In the genomic region with DNA sequence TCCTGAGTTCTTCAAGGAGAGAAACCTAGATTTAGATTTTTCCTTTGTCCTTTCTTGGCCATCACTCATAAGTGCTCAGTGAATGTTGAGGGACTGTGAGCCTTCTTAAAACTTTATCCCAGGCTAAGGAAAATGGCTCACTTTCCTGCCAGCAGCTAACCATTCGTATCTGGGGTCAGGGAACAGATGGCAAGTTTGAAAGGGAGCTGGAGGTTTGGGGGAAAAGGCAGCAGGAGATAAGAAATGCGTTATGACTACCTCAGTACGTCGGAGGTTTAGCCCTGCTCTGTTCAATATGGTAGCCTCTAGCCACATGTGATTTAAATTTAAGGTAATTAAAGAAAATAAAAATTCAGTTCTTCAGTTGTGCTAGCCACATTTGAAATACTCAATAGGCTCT, we compare ENCODE assay signal across 1 cellular context.
TF ChIP-seq lines count a peak whose summit lies in the region.

No MANE protein-coding gene starts in this region.

TF ChIP-seq in K562, 482 proteins besides CTCF, POLR2A, EP300 and RAD21 (continues in another document):
- TF ChIP-seq SRSF3 (IDR thresholded peaks at IDR 0.05; ENCODE audit: insufficient read depth, low read length) (no peak), MEF2D (tag; conservative IDR thresholded peaks at IDR 0.05; ENCODE audit: low read depth) (no peak), TCFL5 (CRISPR knock-in tag; conservative IDR thresholded peaks at IDR 0.05) (no peak), ETV1 (tag; conservative IDR thresholded peaks at IDR 0.05; ENCODE audit: low read depth) (no peak), ZNF79 (CRISPR knock-in tag; IDR thresholded peaks at IDR 0.05; ENCODE audit: low read depth) (no peak), ZNF77 (CRISPR knock-in tag; IDR thresholded peaks at IDR 0.05) (no peak), SETDB1 (IDR thresholded peaks at IDR 0.05; ENCODE audit: low read length) (no peak), HOXB6 (CRISPR knock-in tag; IDR thresholded peaks at IDR 0.05; ENCODE audit: borderline replicate concordance) (no peak), SRSF1 (IDR thresholded peaks at IDR 0.05; ENCODE audit: low read depth, low read length) (no peak), NFIC (IDR thresholded peaks at IDR 0.05) (peak; percentile 76), NRF1 (conservative IDR thresholded peaks at IDR 0.05 in 1 of 2, IDR thresholded peaks at IDR 0.05 in 1 of 2) (no peak), MYC (IDR thresholded peaks at IDR 0.05; ENCODE audit: low read depth, low read length) (no peak), MYC (CRISPR knock-in tag; IDR thresholded peaks at IDR 0.05; ENCODE audit: borderline replicate concordance, low read depth) (no peak), BRD9 (IDR thresholded peaks at IDR 0.05; ENCODE audit: low read depth, partially characterized antibody) (no peak), HNRNPLL (IDR thresholded peaks at IDR 0.05; ENCODE audit: low read depth, low read length, poor library complexity, severe bottlenecking) (no peak), MAFF (IDR thresholded peaks at IDR 0.05; ENCODE audit: low read length) (no peak), ZNF347 (CRISPR knock-in tag; IDR thresholded peaks at IDR 0.05; ENCODE audit: low read depth) (no peak), DMBX1 (CRISPR knock-in tag; IDR thresholded peaks at IDR 0.05; ENCODE audit: borderline replicate concordance) (no peak), ARID1B (IDR thresholded peaks at IDR 0.05) (peak; percentile 93), HDAC2 (IDR thresholded peaks at IDR 0.05) (0 out of 2 replicates have a peak, but pooled peaks have one; percentile 41), PHF21A (IDR thresholded peaks at IDR 0.05; ENCODE audit: borderline replicate concordance, low read depth) (no peak), CHD2 (IDR thresholded peaks at IDR 0.05; ENCODE audit: low read depth, low read length) (no peak), MYBL2 (IDR thresholded peaks at IDR 0.05; ENCODE audit: low read depth) (peak; percentile 79), MYBL2 (CRISPR knock-in tag; IDR thresholded peaks at IDR 0.05; ENCODE audit: borderline replicate concordance) (no peak), EGR1 (conservative IDR thresholded peaks at IDR 0.05) (no peak), HDAC3 (IDR thresholded peaks at IDR 0.05; ENCODE audit: borderline replicate concordance, partially characterized antibody) (peak; percentile 30), MEF2A (IDR thresholded peaks at IDR 0.05; ENCODE audit: control insufficient read depth, low read depth, low read length) (no peak), CREM (IDR thresholded peaks at IDR 0.05; ENCODE audit: low read depth) (peak; percentile 51; the same call in 1 of the 2 replicates), ZNF644 (tag; IDR thresholded peaks at IDR 0.05; ENCODE audit: low read depth) (no peak), NCOR1 (IDR thresholded peaks at IDR 0.05) (peak; percentile 90), CBX3 (IDR thresholded peaks at IDR 0.05; ENCODE audit: borderline replicate concordance in 1 of 2, low read length in 2 of 2) (peak in 1 of 2 experiments; percentile 82; a peak in 1 of 3 replicates), CXXC5 (CRISPR knock-in tag; IDR thresholded peaks at IDR 0.05) (peak; percentile 85), ESRRB (CRISPR knock-in tag; IDR thresholded peaks at IDR 0.05; ENCODE audit: borderline replicate concordance) (no peak), RBM22 (IDR thresholded peaks at IDR 0.05; ENCODE audit: low read depth, low read length, poor library complexity, severe bottlenecking) (no peak), TGIF2 (CRISPR knock-in tag; IDR thresholded peaks at IDR 0.05) (no peak), PHTF2 (CRISPR knock-in tag; IDR thresholded peaks at IDR 0.05) (no peak), ZNF232 (CRISPR knock-in tag; IDR thresholded peaks at IDR 0.05) (no peak), BMI1 (IDR thresholded peaks at IDR 0.05; ENCODE audit: low read length) (no peak), PRMT5 (CRISPR knock-in tag; IDR thresholded peaks at IDR 0.05) (no peak), ZNF124 (CRISPR knock-in tag; IDR thresholded peaks at IDR 0.05) (no peak), ZNF143 (CRISPR knock-in tag; IDR thresholded peaks at IDR 0.05) (no peak), NUFIP1 (IDR thresholded peaks at IDR 0.05; ENCODE audit: partially characterized antibody) (no peak), SRF (CRISPR knock-in tag; IDR thresholded peaks at IDR 0.05) (no peak), ZFP36 (IDR thresholded peaks at IDR 0.05; ENCODE audit: low read depth, low read length, partially characterized antibody) (no peak), ZNF184 (CRISPR knock-in tag; IDR thresholded peaks at IDR 0.05) (no peak), TSC22D4 (tag; IDR thresholded peaks at IDR 0.05) (no peak), HDAC8 (tag; IDR thresholded peaks at IDR 0.05) (no peak), RBM25 (IDR thresholded peaks at IDR 0.05; ENCODE audit: low read depth, low read length, severe bottlenecking) (no peak), JUND (IDR thresholded peaks at IDR 0.05; ENCODE audit: borderline replicate concordance, low read depth, low read length) (peak; percentile 25; the same call in 1 of the 2 replicates), JUND (tag; IDR thresholded peaks at IDR 0.05; ENCODE audit: borderline replicate concordance, low read depth, low read length) (no peak), SAFB (IDR thresholded peaks at IDR 0.05; ENCODE audit: borderline replicate concordance, low read depth, low read length) (no peak), ETV5 (CRISPR knock-in tag; IDR thresholded peaks at IDR 0.05; ENCODE audit: low read depth) (no peak), HDAC6 (IDR thresholded peaks at IDR 0.05; ENCODE audit: low read depth, low read length) (no peak), ZNF263 (CRISPR knock-in tag; IDR thresholded peaks at IDR 0.05; ENCODE audit: borderline replicate concordance) (no peak), FOXJ2 (tag; IDR thresholded peaks at IDR 0.05) (no peak), ZKSCAN1 (IDR thresholded peaks at IDR 0.05; ENCODE audit: low read depth, low read length) (no peak)
- TF ChIP-seq, protein P1, sequence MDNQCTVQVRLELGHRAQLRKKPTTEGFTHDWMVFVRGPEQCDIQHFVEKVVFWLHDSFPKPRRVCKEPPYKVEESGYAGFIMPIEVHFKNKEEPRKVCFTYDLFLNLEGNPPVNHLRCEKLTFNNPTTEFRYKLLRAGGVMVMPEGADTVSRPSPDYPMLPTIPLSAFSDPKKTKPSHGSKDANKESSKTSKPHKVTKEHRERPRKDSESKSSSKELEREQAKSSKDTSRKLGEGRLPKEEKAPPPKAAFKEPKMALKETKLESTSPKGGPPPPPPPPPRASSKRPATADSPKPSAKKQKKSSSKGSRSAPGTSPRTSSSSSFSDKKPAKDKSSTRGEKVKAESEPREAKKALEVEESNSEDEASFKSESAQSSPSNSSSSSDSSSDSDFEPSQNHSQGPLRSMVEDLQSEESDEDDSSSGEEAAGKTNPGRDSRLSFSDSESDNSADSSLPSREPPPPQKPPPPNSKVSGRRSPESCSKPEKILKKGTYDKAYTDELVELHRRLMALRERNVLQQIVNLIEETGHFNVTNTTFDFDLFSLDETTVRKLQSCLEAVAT (IDR thresholded peaks at IDR 0.05), result no peak
- TF ChIP-seq, protein P2, sequence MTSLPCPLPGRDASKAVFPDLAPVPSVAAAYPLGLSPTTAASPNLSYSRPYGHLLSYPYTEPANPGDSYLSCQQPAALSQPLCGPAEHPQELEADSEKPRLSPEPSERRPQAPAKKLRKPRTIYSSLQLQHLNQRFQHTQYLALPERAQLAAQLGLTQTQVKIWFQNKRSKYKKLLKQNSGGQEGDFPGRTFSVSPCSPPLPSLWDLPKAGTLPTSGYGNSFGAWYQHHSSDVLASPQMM (CRISPR knock-in tag; IDR thresholded peaks at IDR 0.05), result no peak
- TF ChIP-seq, protein P3, sequence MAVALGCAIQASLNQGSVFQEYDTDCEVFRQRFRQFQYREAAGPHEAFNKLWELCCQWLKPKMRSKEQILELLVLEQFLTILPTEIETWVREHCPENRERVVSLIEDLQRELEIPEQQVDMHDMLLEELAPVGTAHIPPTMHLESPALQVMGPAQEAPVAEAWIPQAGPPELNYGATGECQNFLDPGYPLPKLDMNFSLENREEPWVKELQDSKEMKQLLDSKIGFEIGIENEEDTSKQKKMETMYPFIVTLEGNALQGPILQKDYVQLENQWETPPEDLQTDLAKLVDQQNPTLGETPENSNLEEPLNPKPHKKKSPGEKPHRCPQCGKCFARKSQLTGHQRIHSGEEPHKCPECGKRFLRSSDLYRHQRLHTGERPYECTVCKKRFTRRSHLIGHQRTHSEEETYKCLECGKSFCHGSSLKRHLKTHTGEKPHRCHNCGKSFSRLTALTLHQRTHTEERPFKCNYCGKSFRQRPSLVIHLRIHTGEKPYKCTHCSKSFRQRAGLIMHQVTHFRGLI (CRISPR knock-in tag; IDR thresholded peaks at IDR 0.05), result no peak
- TF ChIP-seq, protein P4, sequence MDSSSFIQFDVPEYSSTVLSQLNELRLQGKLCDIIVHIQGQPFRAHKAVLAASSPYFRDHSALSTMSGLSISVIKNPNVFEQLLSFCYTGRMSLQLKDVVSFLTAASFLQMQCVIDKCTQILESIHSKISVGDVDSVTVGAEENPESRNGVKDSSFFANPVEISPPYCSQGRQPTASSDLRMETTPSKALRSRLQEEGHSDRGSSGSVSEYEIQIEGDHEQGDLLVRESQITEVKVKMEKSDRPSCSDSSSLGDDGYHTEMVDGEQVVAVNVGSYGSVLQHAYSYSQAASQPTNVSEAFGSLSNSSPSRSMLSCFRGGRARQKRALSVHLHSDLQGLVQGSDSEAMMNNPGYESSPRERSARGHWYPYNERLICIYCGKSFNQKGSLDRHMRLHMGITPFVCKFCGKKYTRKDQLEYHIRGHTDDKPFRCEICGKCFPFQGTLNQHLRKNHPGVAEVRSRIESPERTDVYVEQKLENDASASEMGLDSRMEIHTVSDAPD (CRISPR knock-in tag; IDR thresholded peaks at IDR 0.05), result no peak
- TF ChIP-seq, protein P5, sequence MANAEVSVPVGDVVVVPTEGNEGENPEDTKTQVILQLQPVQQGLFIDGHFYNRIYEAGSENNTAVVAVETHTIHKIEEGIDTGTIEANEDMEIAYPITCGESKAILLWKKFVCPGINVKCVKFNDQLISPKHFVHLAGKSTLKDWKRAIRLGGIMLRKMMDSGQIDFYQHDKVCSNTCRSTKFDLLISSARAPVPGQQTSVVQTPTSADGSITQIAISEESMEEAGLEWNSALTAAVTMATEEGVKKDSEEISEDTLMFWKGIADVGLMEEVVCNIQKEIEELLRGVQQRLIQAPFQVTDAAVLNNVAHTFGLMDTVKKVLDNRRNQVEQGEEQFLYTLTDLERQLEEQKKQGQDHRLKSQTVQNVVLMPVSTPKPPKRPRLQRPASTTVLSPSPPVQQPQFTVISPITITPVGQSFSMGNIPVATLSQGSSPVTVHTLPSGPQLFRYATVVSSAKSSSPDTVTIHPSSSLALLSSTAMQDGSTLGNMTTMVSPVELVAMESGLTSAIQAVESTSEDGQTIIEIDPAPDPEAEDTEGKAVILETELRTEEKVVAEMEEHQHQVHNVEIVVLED (CRISPR knock-in tag; IDR thresholded peaks at IDR 0.05), result no peak
- TF ChIP-seq, protein P6, sequence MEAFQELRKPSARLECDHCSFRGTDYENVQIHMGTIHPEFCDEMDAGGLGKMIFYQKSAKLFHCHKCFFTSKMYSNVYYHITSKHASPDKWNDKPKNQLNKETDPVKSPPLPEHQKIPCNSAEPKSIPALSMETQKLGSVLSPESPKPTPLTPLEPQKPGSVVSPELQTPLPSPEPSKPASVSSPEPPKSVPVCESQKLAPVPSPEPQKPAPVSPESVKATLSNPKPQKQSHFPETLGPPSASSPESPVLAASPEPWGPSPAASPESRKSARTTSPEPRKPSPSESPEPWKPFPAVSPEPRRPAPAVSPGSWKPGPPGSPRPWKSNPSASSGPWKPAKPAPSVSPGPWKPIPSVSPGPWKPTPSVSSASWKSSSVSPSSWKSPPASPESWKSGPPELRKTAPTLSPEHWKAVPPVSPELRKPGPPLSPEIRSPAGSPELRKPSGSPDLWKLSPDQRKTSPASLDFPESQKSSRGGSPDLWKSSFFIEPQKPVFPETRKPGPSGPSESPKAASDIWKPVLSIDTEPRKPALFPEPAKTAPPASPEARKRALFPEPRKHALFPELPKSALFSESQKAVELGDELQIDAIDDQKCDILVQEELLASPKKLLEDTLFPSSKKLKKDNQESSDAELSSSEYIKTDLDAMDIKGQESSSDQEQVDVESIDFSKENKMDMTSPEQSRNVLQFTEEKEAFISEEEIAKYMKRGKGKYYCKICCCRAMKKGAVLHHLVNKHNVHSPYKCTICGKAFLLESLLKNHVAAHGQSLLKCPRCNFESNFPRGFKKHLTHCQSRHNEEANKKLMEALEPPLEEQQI (IDR thresholded peaks at IDR 0.05), result peak; percentile 74
- TF ChIP-seq, protein P7, sequence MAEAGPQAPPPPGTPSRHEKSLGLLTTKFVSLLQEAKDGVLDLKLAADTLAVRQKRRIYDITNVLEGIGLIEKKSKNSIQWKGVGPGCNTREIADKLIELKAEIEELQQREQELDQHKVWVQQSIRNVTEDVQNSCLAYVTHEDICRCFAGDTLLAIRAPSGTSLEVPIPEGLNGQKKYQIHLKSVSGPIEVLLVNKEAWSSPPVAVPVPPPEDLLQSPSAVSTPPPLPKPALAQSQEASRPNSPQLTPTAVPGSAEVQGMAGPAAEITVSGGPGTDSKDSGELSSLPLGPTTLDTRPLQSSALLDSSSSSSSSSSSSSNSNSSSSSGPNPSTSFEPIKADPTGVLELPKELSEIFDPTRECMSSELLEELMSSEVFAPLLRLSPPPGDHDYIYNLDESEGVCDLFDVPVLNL (CRISPR knock-in tag; IDR thresholded peaks at IDR 0.05; ENCODE audit: low read depth), result no peak
- TF ChIP-seq, protein P8, sequence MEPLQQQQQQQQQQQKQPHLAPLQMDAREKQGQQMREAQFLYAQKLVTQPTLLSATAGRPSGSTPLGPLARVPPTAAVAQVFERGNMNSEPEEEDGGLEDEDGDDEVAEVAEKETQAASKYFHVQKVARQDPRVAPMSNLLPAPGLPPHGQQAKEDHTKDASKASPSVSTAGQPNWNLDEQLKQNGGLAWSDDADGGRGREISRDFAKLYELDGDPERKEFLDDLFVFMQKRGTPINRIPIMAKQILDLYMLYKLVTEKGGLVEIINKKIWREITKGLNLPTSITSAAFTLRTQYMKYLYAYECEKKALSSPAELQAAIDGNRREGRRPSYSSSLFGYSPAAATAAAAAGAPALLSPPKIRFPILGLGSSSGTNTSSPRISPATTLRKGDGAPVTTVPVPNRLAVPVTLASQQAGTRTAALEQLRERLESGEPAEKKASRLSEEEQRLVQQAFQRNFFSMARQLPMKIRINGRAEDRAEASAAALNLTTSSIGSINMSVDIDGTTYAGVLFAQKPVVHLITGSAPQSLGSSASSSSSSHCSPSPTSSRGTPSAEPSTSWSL (CRISPR knock-in tag; IDR thresholded peaks at IDR 0.05; ENCODE audit: borderline replicate concordance), result no peak
- TF ChIP-seq, protein P9, sequence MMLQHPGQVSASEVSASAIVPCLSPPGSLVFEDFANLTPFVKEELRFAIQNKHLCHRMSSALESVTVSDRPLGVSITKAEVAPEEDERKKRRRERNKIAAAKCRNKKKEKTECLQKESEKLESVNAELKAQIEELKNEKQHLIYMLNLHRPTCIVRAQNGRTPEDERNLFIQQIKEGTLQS (IDR thresholded peaks at IDR 0.05), result no peak
- TF ChIP-seq, protein P9 (CRISPR knock-in tag; conservative IDR thresholded peaks at IDR 0.05), result no peak
